Comparison of ENCODE assay signal across 8 cellular contexts in genomic region chr9:87725356-87725899, GRCh38. TPM values are rescaled to one million over a fixed set of nuclear protein-coding genes. Genes with fewer than 3 reads are reported as not detected.
DNase-seq lines count a peak whose midpoint lies in the region; ATAC-seq and TF ChIP-seq lines count a peak whose summit lies in the region.

No MANE protein-coding gene starts in this region.

- H3K36me3 ChIP-seq in BJ (ENCODE audit: control insufficient read depth, insufficient read depth, low read length) (peaks cover 6% of the 10 kb centered on the region; the same call in 1 of the 2 replicates), esophagus muscularis mucosa (peaks cover 2 to 32% (median 24%) of the 10 kb centered on the region in 4 donors)

- DNase-seq in BJ (ENCODE audit: low read depth) = peak; percentile 8
- peak; percentile 38 for DNase-seq in SK-N-DZ (ENCODE audit: low spot score)
- DNase-seq in esophagus muscularis mucosa (ENCODE audit: extremely low spot score) = no peak
- no peak for DNase-seq in naive thymus-derived CD8-positive, alpha-beta T cell
- DNase-seq in GM19240 (ENCODE audit: insufficient read length, low spot score) = no peak
- no peak for DNase-seq in activated gamma-delta T cell treated with Interleukin-2 at 50 U/mL for 16 hours

- H3K27ac ChIP-seq in esophagus muscularis mucosa (replicated peaks in 1 of 4) = peak overlapping the region; percentile 92 to 97 (median 95)

- H3K9me3 Mint-ChIP-seq in naive thymus-derived CD8-positive, alpha-beta T cell = no peaks in the 10 kb centered on the region

- no peak for ATAC-seq in naive thymus-derived CD8-positive, alpha-beta T cell
- ATAC-seq in HG03045 (IDR thresholded peaks at IDR 0.05; ENCODE audit: unreplicated experiment) (no peak), HG03439 (IDR thresholded peaks at IDR 0.05; ENCODE audit: unreplicated experiment) (no peak)

- CTCF ChIA-PET in BJ (lab: Yijun Ruan, JAX) = interaction anchor here (0.9 to 3.6 kb wide), 6 partner anchors 10 to 101 kb away, joined by 3 to 23 read pairs (median 5); no protein-coding TSS in a partner anchor

- H3K4me1 Mint-ChIP-seq in naive thymus-derived CD8-positive, alpha-beta T cell = peaks cover 4 to 13% (median 8%) of the 10 kb centered on the region in 4 donors

- POLR2A ChIA-PET in BJ (lab: Charles Lee) = no interaction called here
- POLR2A ChIA-PET in naive thymus-derived CD8-positive, alpha-beta T cell (lab: Charles Lee) = no interaction called here

- H3K9me3 ChIP-seq in esophagus muscularis mucosa = no peaks in the 10 kb centered on the region

- 8% methylated on average over 12 of the region's 25 CpGs for WGBS in esophagus muscularis mucosa

- H3K36me3 Mint-ChIP-seq in naive thymus-derived CD8-positive, alpha-beta T cell = no peaks in the 10 kb centered on the region

- intact Hi-C loops in esophagus muscularis mucosa (cut with DNase I) = loop anchor here (5.0 kb wide), 1 partner anchor 43 kb away; no protein-coding TSS in a partner anchor

- TF ChIP-seq CTCF in BJ (IDR thresholded peaks at IDR 0.05; ENCODE audit: insufficient read depth, low read depth, low read length) (no peak), esophagus muscularis mucosa (IDR thresholded peaks at IDR 0.05) (no peak)

- peaks cover 23 to 47% (median 37%) of the 10 kb centered on the region in 4 donors for H3K4me1 ChIP-seq in esophagus muscularis mucosa

- H3K27me3 ChIP-seq in BJ (ENCODE audit: control insufficient read depth, insufficient read depth, low read length) (no peaks in the 10 kb centered on the region), esophagus muscularis mucosa (no peaks in the 10 kb centered on the region)

- H3K4me3 ChIP-seq in BJ (ENCODE audit: low read depth, low read length) (peak overlapping the region; percentile 77), esophagus muscularis mucosa (peak overlapping the region; percentile 70 to 81 (median 76))

- peak overlapping the region in 4 of 10 donors; percentile 66 to 94 (median 90) for H3K27ac Mint-ChIP-seq in naive thymus-derived CD8-positive, alpha-beta T cell

- H3K4me3 Mint-ChIP-seq in naive thymus-derived CD8-positive, alpha-beta T cell = peak overlapping the region; percentile 58 to 93 (median 77)

- TF ChIP-seq POLR2A in esophagus muscularis mucosa (IDR thresholded peaks at IDR 0.05; ENCODE audit: low read depth) = no peak

- peaks cover 0 to 54% (median 29%) of the 10 kb centered on the region in 5 donors for H3K27me3 Mint-ChIP-seq in naive thymus-derived CD8-positive, alpha-beta T cell

- TF ChIP-seq EP300 in esophagus muscularis mucosa (IDR thresholded peaks at IDR 0.05) = no peak

RNA-seq across cellular contexts. Expression of gene CTSL, which starts 0.5 kb away (rescaled TPM):
- polyA plus RNA-seq in BJ (2011; rRNA removed) = 146 and 200 TPM in 2 replicates
- 22.7 and 36.6 TPM in 2 replicates for polyA minus RNA-seq in BJ (2011; rRNA and poly(A)+ RNA removed)
- polyA plus RNA-seq in SK-N-DZ (2014; cell fraction: cytosol; rRNA removed) = 33.3 and 39.0 TPM in 2 replicates
- polyA plus RNA-seq in SK-N-DZ (2014; cell fraction: nucleus; rRNA removed) = 12.5 and 14.6 TPM in 2 replicates
- total RNA-seq in esophagus muscularis mucosa = 100 to 1,000 TPM in 1 of 4 donors, 10 to 100 TPM in 3; 71.4 to 387 (median 94.5) TPM
- 10 to 100 TPM; 27.3 to 27.5 TPM for total RNA-seq in naive thymus-derived CD8-positive, alpha-beta T cell
- 1 to 10 TPM in 1 of 3 donors, under 1 TPM in 1, not detected in 1; 0.87 to 7.4 TPM for polyA plus RNA-seq in naive thymus-derived CD8-positive, alpha-beta T cell

Comparison
In these comparisons a context has a peak if more than half of its experiments do, and no peak if none do; other contexts are left out.
1. DNase-seq: peak in BJ (single experiment) and SK-N-DZ (single experiment); none in esophagus muscularis mucosa (single experiment), naive thymus-derived CD8-positive, alpha-beta T cell (0 of 10), GM19240 (single experiment) and activated gamma-delta T cell treated with Interleukin-2 at 50 U/mL for 16 hours (single experiment).